Comparison of ENCODE assay signal across 8 cellular contexts in genomic region chr10:26857991-26858706, GRCh38. TPM values are rescaled to one million over a fixed set of nuclear protein-coding genes. Genes with fewer than 3 reads are reported as not detected.
DNase-seq lines count a peak whose midpoint lies in the region; ATAC-seq lines count a peak whose summit lies in the region.

No MANE protein-coding gene starts in this region.

- peaks cover 2% of the 10 kb centered on the region for H3K27me3 Mint-ChIP-seq in activated CD4-positive, alpha-beta T cell treated with anti-CD3 and anti-CD28 coated beads, Interleukin-2, amount 10 ng/mL, durations not matched to agents 7 days and 5 days
- peaks cover 5% of the 10 kb centered on the region for H3K27me3 Mint-ChIP-seq in activated CD8-positive, alpha-beta T cell treated with anti-CD3 and anti-CD28 coated beads, Interleukin-2, amount 10 ng/mL, durations not matched to agents 7 days and 5 days (ENCODE audit: low read depth)

- POLR2A ChIA-PET in activated CD4-positive, alpha-beta T cell treated with anti-CD3 and anti-CD28 coated beads, Interleukin-2, amount 10 ng/mL, durations not matched to agents 7 days and 5 days (lab: Charles Lee) = no interaction called here
- POLR2A ChIA-PET in activated CD8-positive, alpha-beta T cell treated with anti-CD3 and anti-CD28 coated beads, Interleukin-2, amount 10 ng/mL, durations not matched to agents 7 days and 5 days (lab: Charles Lee) = no interaction called here

- peak overlapping the region; percentile 94 for H3K27ac Mint-ChIP-seq in activated CD4-positive, alpha-beta T cell treated with anti-CD3 and anti-CD28 coated beads, Interleukin-2, amount 10 ng/mL, durations not matched to agents 7 days and 5 days
- H3K27ac Mint-ChIP-seq in activated CD8-positive, alpha-beta T cell treated with anti-CD3 and anti-CD28 coated beads, Interleukin-2, amount 10 ng/mL, durations not matched to agents 7 days and 5 days = peak overlapping the region; percentile 77

- CTCF ChIA-PET in activated CD4-positive, alpha-beta T cell treated with anti-CD3 and anti-CD28 coated beads, Interleukin-2, amount 10 ng/mL, durations not matched to agents 7 days and 5 days (lab: Charles Lee) = no interaction called here
- CTCF ChIA-PET in activated CD8-positive, alpha-beta T cell treated with anti-CD3 and anti-CD28 coated beads, Interleukin-2, amount 10 ng/mL, durations not matched to agents 7 days and 5 days (lab: Charles Lee) = interaction anchor here (2.9 kb wide), 1 partner anchor 132 kb away, joined by 14 read pairs; no protein-coding TSS in a partner anchor

- H3K4me1 Mint-ChIP-seq in activated CD4-positive, alpha-beta T cell treated with anti-CD3 and anti-CD28 coated beads, Interleukin-2, amount 10 ng/mL, durations not matched to agents 7 days and 5 days = peaks cover 48% of the 10 kb centered on the region
- H3K4me1 Mint-ChIP-seq in activated CD8-positive, alpha-beta T cell treated with anti-CD3 and anti-CD28 coated beads, Interleukin-2, amount 10 ng/mL, durations not matched to agents 7 days and 5 days (ENCODE audit: low read depth) = peaks cover 47% of the 10 kb centered on the region

- H3K36me3 Mint-ChIP-seq in activated CD4-positive, alpha-beta T cell treated with anti-CD3 and anti-CD28 coated beads, Interleukin-2, amount 10 ng/mL, durations not matched to agents 7 days and 5 days (ENCODE audit: low read depth) = peaks cover 15% of the 10 kb centered on the region
- peaks cover 29% of the 10 kb centered on the region for H3K36me3 Mint-ChIP-seq in activated CD8-positive, alpha-beta T cell treated with anti-CD3 and anti-CD28 coated beads, Interleukin-2, amount 10 ng/mL, durations not matched to agents 7 days and 5 days (ENCODE audit: low read depth)

- peak overlapping the region; percentile 96 for H3K4me3 Mint-ChIP-seq in activated CD4-positive, alpha-beta T cell treated with anti-CD3 and anti-CD28 coated beads, Interleukin-2, amount 10 ng/mL, durations not matched to agents 7 days and 5 days
- peak overlapping the region; percentile 95 for H3K4me3 Mint-ChIP-seq in activated CD8-positive, alpha-beta T cell treated with anti-CD3 and anti-CD28 coated beads, Interleukin-2, amount 10 ng/mL, durations not matched to agents 7 days and 5 days

- H3K9me3 Mint-ChIP-seq in activated CD4-positive, alpha-beta T cell treated with anti-CD3 and anti-CD28 coated beads, Interleukin-2, amount 10 ng/mL, durations not matched to agents 7 days and 5 days = no peaks in the 10 kb centered on the region
- no peaks in the 10 kb centered on the region for H3K9me3 Mint-ChIP-seq in activated CD8-positive, alpha-beta T cell treated with anti-CD3 and anti-CD28 coated beads, Interleukin-2, amount 10 ng/mL, durations not matched to agents 7 days and 5 days (ENCODE audit: insufficient read depth)

- ATAC-seq in HG02885 (IDR thresholded peaks at IDR 0.05; ENCODE audit: poor library complexity, unreplicated experiment) (peak; percentile 19), sciatic nerve (no peak), GM19324 (IDR thresholded peaks at IDR 0.05; ENCODE audit: low FRiP score, unreplicated experiment) (no peak)
- no peak for ATAC-seq in activated CD8-positive, alpha-beta T cell treated with anti-CD3 and anti-CD28 coated beads, Interleukin-2, amount 10 ng/mL, durations not matched to agents 7 days and 5 days

- DNase-seq in activated CD4-positive, alpha-beta T cell treated with anti-CD3 and anti-CD28 coated beads, Interleukin-2, amount 10 ng/mL, durations not matched to agents 7 days and 5 days = no peak
- no peak for DNase-seq in activated CD4-positive, alpha-beta T cell treated with anti-CD3 and anti-CD28 coated beads for 1 hour
- no peak for DNase-seq in activated CD8-positive, alpha-beta T cell treated with anti-CD3 and anti-CD28 coated beads, Interleukin-2, amount 10 ng/mL, durations not matched to agents 7 days and 5 days
- peak; percentile 48 for DNase-seq in medulla oblongata (ENCODE audit: extremely low spot score)
- DNase-seq in NCI-H1694 (lab: John Stamatoyannopoulos, UW) = no peak
- DNase-seq in sciatic nerve (ENCODE audit: low spot score) = no peak

- intact Hi-C loops in sciatic nerve (cut with DNase I) = no loop called here

RNA-seq across cellular contexts. Expression of gene ABI1, which starts 2.6 kb away (rescaled TPM):
- 10 to 100 TPM; 59.7 to 65.2 TPM for total RNA-seq in activated CD4-positive, alpha-beta T cell treated with anti-CD3 and anti-CD28 coated beads, Interleukin-2, amount 10 ng/mL, durations not matched to agents 7 days and 5 days
- 10 to 100 TPM; 46.9 to 49.7 TPM for total RNA-seq in activated CD8-positive, alpha-beta T cell treated with anti-CD3 and anti-CD28 coated beads, Interleukin-2, amount 10 ng/mL, durations not matched to agents 7 days and 5 days
- total RNA-seq in sciatic nerve = 50.4 TPM
